Comparison of ENCODE assay signal across 1 cellular context in the genomic region with DNA sequence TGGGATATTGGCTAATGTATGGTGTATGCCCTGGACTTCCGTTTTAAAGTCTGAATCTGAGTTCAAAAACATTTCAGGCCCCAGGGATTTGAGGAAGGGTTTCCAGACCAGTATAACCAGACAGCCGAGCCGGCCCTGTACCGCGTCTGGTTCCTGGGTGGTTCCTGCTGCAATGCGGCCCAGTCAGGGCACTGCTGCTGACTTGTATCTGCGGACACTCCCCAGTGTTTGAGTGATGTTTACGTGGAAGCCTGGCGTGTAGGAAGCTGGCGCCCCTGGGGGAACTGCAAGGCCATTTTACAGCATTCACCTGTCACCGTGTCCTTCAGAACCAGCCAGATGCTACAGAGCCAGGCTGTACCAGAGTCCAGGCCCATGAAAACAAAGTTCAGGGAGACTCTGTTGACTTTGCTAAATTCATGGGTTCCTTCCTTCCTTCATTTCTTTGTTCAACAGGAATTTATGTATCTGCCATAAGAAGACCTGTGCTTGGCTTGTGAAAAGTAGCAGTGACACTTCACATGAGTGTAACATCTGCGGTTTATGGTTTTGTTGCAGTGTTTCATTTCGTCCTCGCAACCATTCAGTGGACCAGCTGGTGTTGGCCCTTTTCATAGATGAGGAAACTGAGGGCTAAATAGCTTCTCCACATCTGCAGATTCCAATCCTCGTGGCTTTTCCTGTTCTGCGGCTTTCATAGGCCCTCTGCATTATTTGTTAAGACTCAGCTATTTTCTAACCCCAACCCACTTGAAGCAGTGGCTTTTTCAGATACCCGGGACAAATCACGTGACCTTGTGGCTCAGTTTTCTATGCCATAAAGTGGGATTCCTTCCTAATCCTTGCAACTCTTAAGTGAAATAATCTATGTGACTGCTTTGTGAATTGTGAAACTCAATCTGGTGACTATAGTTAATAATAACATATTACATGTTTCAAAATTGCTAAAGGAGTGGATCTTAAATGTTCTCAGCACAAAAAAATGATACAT.
A peak's percentile ranks its signal among the peaks of the same experiment; 100 is the strongest.
TF ChIP-seq lines count a peak whose summit lies in the region.

No MANE protein-coding gene starts in this region.

TF ChIP-seq in GM12878, 131 proteins besides CTCF, POLR2A, EP300 and RAD21:
- TF ChIP-seq ZBED1 (IDR thresholded peaks at IDR 0.05; ENCODE audit: borderline replicate concordance), result no peak
- TF ChIP-seq RAD51 (IDR thresholded peaks at IDR 0.05), result peak; percentile 40; the same call in 1 of the 2 replicates
- TF ChIP-seq RUNX3 (IDR thresholded peaks at IDR 0.05; ENCODE audit: low read length), result no peak
- TF ChIP-seq NFYA (IDR thresholded peaks at IDR 0.05; ENCODE audit: borderline replicate concordance, low read depth, low read length), result no peak
